Comparison of ENCODE assay signal across 13 cellular contexts in the genomic region with DNA sequence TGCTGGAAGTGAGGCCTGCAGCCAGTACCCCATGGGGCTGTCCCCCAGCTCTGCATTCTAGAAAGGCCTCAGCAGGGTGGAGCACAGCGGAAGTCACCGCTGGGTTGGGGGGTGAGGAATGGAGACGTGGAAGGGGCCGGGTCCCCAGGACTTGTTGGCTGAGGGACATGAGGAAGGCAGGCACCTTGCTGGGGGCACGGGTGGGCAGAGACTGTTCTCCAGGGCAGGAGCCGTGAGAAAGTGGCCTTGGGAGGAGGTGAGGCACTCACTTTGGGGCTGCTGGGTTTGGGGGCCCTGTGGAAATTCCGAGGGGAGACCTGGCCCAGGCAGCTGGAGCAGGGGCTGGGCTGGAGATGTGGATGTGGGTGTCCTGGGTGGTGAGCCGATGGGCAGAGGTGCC. TPM values are rescaled to one million over a fixed set of nuclear protein-coding genes. Genes with fewer than 3 reads are reported as not detected.
DNase-seq lines count a peak whose midpoint lies in the region; ATAC-seq and TF ChIP-seq lines count a peak whose summit lies in the region.
"Had no signal": no experiment of that assay in that cellular context is flagged by ENCODE, and none has a peak within 500 bp of the region (broad histone marks: within the 10 kb centered on the region; RNA-seq: fewer than 3 reads in every experiment).

No MANE protein-coding gene starts in this region.

- H3K36me3 Mint-ChIP-seq in T-helper 1 cell treated with Interleukin-12 subunit alpha and Interleukin-12 subunit beta and Interleukin-4 antibody, amounts not matched to agents 30 μg/mL and 1 μg/mL, for 36 hours (ENCODE audit: low read depth), result no peaks in the 10 kb centered on the region
- H3K36me3 Mint-ChIP-seq in central memory CD8-positive, alpha-beta T cell (ENCODE audit: insufficient read depth), result peaks cover 1% of the 10 kb centered on the region
- no peaks in the 10 kb centered on the region for H3K36me3 Mint-ChIP-seq in natural killer cell

- DNase-seq in T-helper 1 cell (no peak), HL-60 (ENCODE audit: low read depth in 1 of 2, low spot score in 1 of 2) (no peak), natural killer cell (no peak), iPS-NIHi7 (ENCODE audit: extremely low spot score) (no peak), SKM-1 treated with dmso at 0.1 percent for 144 hours (lab: John Stamatoyannopoulos, UW; ENCODE audit: unreplicated experiment) (no peak)
- DNase-seq in central memory CD8-positive, alpha-beta T cell (ENCODE audit: low spot score in 2 of 2), result no peak
- DNase-seq: NCI-H1105, NCI-H2227 treated with DMSO at 0.1 percent for 48 hours had no signal

- no peak for TF ChIP-seq CTCF in HL-60 (IDR thresholded peaks at IDR 0.05; ENCODE audit: insufficient read depth, low read length)
- TF ChIP-seq CTCF in natural killer cell (IDR thresholded peaks at IDR 0.05), result no peak

- no peaks in the 10 kb centered on the region for H3K27me3 ChIP-seq in HL-60 (ENCODE audit: insufficient read depth, poor library complexity, severe bottlenecking)

- intact Hi-C loops in natural killer cell (cut with micrococcal nuclease), result no loop called here

- no peak for ATAC-seq in central memory CD8-positive, alpha-beta T cell (replicated peaks; ENCODE audit: extremely low read depth, poor library complexity, severe bottlenecking)
- ATAC-seq in natural killer cell (no peak), GM19328 (IDR thresholded peaks at IDR 0.05; ENCODE audit: unreplicated experiment) (no peak)

- no peaks in the 10 kb centered on the region for H3K9me3 Mint-ChIP-seq in T-helper 1 cell treated with Interleukin-12 subunit alpha and Interleukin-12 subunit beta and Interleukin-4 antibody, amounts not matched to agents 30 μg/mL and 1 μg/mL, for 36 hours
- H3K9me3 Mint-ChIP-seq in central memory CD8-positive, alpha-beta T cell, result no peaks in the 10 kb centered on the region
- no peaks in the 10 kb centered on the region for H3K9me3 Mint-ChIP-seq in natural killer cell
- H3K9me3 Mint-ChIP-seq: stimulated activated naive CD8-positive, alpha-beta T cell treated with anti-CD3 and anti-CD28 coated beads, Interleukin-15, Interleukin-2, amounts not matched to agents 100 ng/mL and 50 ng/mL, for 24 hours had no signal

- H3K27ac ChIP-seq in HL-60 (replicated peaks), result peak overlapping the region; percentile 69
- H3K27ac ChIP-seq: 22Rv1 had no signal

- H3K27me3 Mint-ChIP-seq in T-helper 1 cell treated with Interleukin-12 subunit alpha and Interleukin-12 subunit beta and Interleukin-4 antibody, amounts not matched to agents 30 μg/mL and 1 μg/mL, for 36 hours (ENCODE audit: low read depth), result peaks cover 8% of the 10 kb centered on the region
- no peaks in the 10 kb centered on the region for H3K27me3 Mint-ChIP-seq in central memory CD8-positive, alpha-beta T cell
- H3K27me3 Mint-ChIP-seq in natural killer cell (ENCODE audit: low read depth in 2 of 2), result peaks cover 0 to 4% of the 10 kb centered on the region in 2 donors

- H3K27ac Mint-ChIP-seq in T-helper 1 cell treated with Interleukin-12 subunit alpha and Interleukin-12 subunit beta and Interleukin-4 antibody, amounts not matched to agents 30 μg/mL and 1 μg/mL, for 36 hours, result peak overlapping the region; percentile 88
- H3K27ac Mint-ChIP-seq in central memory CD8-positive, alpha-beta T cell (ENCODE audit: low read depth), result peak overlapping the region; percentile 97
- H3K27ac Mint-ChIP-seq in natural killer cell, result peak overlapping the region in 1 of 2 donors; percentile 79

- no peak overlapping the region for H3K4me3 Mint-ChIP-seq in T-helper 1 cell treated with Interleukin-12 subunit alpha and Interleukin-12 subunit beta and Interleukin-4 antibody, amounts not matched to agents 30 μg/mL and 1 μg/mL, for 36 hours
- peak overlapping the region; percentile 76 for H3K4me3 Mint-ChIP-seq in central memory CD8-positive, alpha-beta T cell
- H3K4me3 Mint-ChIP-seq in natural killer cell, result peak overlapping the region; percentile 28

- no peak overlapping the region for H3K4me3 ChIP-seq in HL-60 (replicated peaks; ENCODE audit: insufficient read depth, low read length)

- H3K4me1 Mint-ChIP-seq in T-helper 1 cell treated with Interleukin-12 subunit alpha and Interleukin-12 subunit beta and Interleukin-4 antibody, amounts not matched to agents 30 μg/mL and 1 μg/mL, for 36 hours (ENCODE audit: low read depth), result peaks cover 29% of the 10 kb centered on the region
- peaks cover 58% of the 10 kb centered on the region for H3K4me1 Mint-ChIP-seq in central memory CD8-positive, alpha-beta T cell
- H3K4me1 Mint-ChIP-seq in natural killer cell, result peaks cover 26 to 64% of the 10 kb centered on the region in 2 donors

RNA-seq across cellular contexts. Expression of a gene that starts 5.0 kb away (rescaled TPM):
- total RNA-seq in natural killer cell, result 1 to 10 TPM; 1.2 to 5.4 (median 3.6) TPM
- total RNA-seq: glomerular endothelial cell had no signal

RNA-seq across cellular contexts. Expression of a gene that starts 9.0 kb away (rescaled TPM):
- total RNA-seq in natural killer cell, result not detected
- total RNA-seq: glomerular endothelial cell had no signal

RNA-seq across cellular contexts. Expression of a gene that starts 9.1 kb away (rescaled TPM):
- 100 to 1,000 TPM; 487 to 595 (median 536) TPM for total RNA-seq in natural killer cell

RNA-seq across cellular contexts. Expression of a gene that starts 47.9 kb away (rescaled TPM):
- under 1 TPM in 2 of 3 donors, not detected in 1; 0.14 to 0.32 TPM for total RNA-seq in natural killer cell
- total RNA-seq: glomerular endothelial cell had no signal
